ENCODE assay signal across 8 cellular contexts in the genomic region with DNA sequence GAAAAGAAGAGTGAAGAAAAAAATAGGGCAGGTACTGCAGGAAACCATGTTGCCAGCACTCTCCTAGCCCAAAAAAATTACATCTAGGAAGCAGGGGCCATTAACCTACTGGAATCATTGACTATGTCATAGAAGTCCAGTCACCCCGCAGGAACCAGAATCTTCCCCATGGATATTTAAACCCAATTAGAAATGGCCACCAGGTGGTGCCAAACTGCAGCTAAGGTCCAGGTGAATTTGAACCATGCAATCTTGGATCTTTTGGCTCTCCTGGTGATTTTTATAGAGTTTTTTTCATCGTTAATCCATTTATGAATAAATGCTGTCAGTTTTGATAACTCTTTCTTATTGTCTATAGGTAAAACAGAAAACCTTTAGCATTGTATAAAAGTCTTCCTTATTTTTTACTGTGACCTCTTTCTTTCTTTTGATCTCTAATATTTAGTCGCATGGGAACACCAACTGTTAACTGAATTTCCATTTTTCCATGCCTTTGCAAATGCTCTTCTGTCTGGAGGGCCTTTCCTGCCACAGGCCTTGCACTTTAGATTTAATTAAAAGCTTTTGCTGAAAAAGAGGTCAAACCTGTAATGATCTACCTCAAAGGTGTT.
DNase-seq lines count a peak whose midpoint lies in the region; ATAC-seq and TF ChIP-seq lines count a peak whose summit lies in the region.

No MANE protein-coding gene starts in this region.

- no peaks in the 10 kb centered on the region for H3K27me3 ChIP-seq in SK-N-SH (ENCODE audit: insufficient read depth)

- no peaks in the 10 kb centered on the region for H3K9me3 ChIP-seq in SK-N-SH

- no peak overlapping the region; a peak in 1 of 4 replicates for H3K4me3 ChIP-seq in SK-N-SH (ENCODE audit: low read depth in 2 of 2, low read length in 1 of 2)

- H3K9me2 ChIP-seq in SK-N-SH, result no peaks in the 10 kb centered on the region

- DNase-seq in activated CD4-positive, alpha-beta T cell treated with anti-CD3 and anti-CD28 coated beads for 48 hours, result peak; percentile 23
- DNase-seq in activated CD4-positive, alpha-beta T cell treated with anti-CD3 and anti-CD28 coated beads, Interleukin-2, amount 50 U/mL, for 4 hours, result no peak
- DNase-seq in SK-N-SH (peak; percentile 35), germinal center (ENCODE audit: low spot score) (peak; percentile 5)
- peak; percentile 26 for DNase-seq in stimulated activated CD8-positive, alpha-beta memory T cell treated with anti-CD3 and anti-CD28 coated beads, Interleukin-4, amount 100 ng/mL, for 48 hours

- H3K79me2 ChIP-seq in SK-N-SH (ENCODE audit: insufficient read depth), result no peaks in the 10 kb centered on the region

- 12% methylated on average over 3 of the region's 3 CpGs for WGBS in SK-N-SH (ENCODE audit: low lambda C conversion rate)

- POLR2A ChIA-PET in SK-N-SH (lab: Yijun Ruan, JAX), result no interaction called here

- no peak overlapping the region for H3K4me2 ChIP-seq in SK-N-SH

- ATAC-seq in HG03378 (IDR thresholded peaks at IDR 0.05; ENCODE audit: unreplicated experiment) (peak; percentile 64), HG02588 (IDR thresholded peaks at IDR 0.05; ENCODE audit: unreplicated experiment) (no peak), HG03135 (IDR thresholded peaks at IDR 0.05; ENCODE audit: unreplicated experiment) (no peak)

- TF ChIP-seq CTCF in SK-N-SH (IDR thresholded peaks at IDR 0.05), result peak; percentile 85

- H4K20me1 ChIP-seq in SK-N-SH (ENCODE audit: insufficient read depth), result no peaks in the 10 kb centered on the region

- TF ChIP-seq EP300 in SK-N-SH (IDR thresholded peaks at IDR 0.05; ENCODE audit: borderline replicate concordance in 1 of 2, low read depth in 1 of 2, low read length in 1 of 2), result no peak

- no peak overlapping the region for H2AFZ ChIP-seq in SK-N-SH (ENCODE audit: low read depth)

- CTCF ChIA-PET in SK-N-SH (lab: Yijun Ruan, JAX), result interaction anchor here (0.6 to 2.1 kb wide), 14 partner anchors 10 to 1234 kb away, joined by 3 to 14 read pairs (median 4); no protein-coding TSS in a partner anchor

- TF ChIP-seq RAD21 in SK-N-SH (IDR thresholded peaks at IDR 0.05; ENCODE audit: low read length), result peak; percentile 65

- H3K36me3 ChIP-seq in SK-N-SH (replicated peaks in 1 of 2; ENCODE audit: control insufficient read depth in 1 of 2, insufficient read depth in 2 of 2, low read length in 1 of 2), result no peaks in the 10 kb centered on the region

- no peak overlapping the region for H3K9ac ChIP-seq in SK-N-SH

- H3K4me1 ChIP-seq in SK-N-SH (ENCODE audit: control insufficient read depth in 1 of 2, insufficient read depth in 2 of 2, low read depth in 1 of 2, low read length in 1 of 2), result no peaks in the 10 kb centered on the region

- H3K27ac ChIP-seq in SK-N-SH (ENCODE audit: low read depth in 2 of 2, low read length in 1 of 2), result no peak overlapping the region

- no peaks in the 10 kb centered on the region for H3F3A ChIP-seq in SK-N-SH (replicated peaks; ENCODE audit: insufficient read depth)

TF ChIP-seq in SK-N-SH, 30 proteins besides CTCF, POLR2A, EP300 and RAD21:
- TF ChIP-seq SMC3 (IDR thresholded peaks at IDR 0.05; ENCODE audit: low read depth, low read length), result peak; percentile 66
- no peak for TF ChIP-seq REST (IDR thresholded peaks at IDR 0.05; ENCODE audit: low read depth, low read length)
- no peak for TF ChIP-seq GATA2 (CRISPR knock-in tag; IDR thresholded peaks at IDR 0.05)
TF ChIP-seq in SK-N-SH: peak in this region for 1.

Comparison
In these comparisons a context has a peak if more than half of its experiments do, and no peak if none do; other contexts are left out.
1. DNase-seq: peak in activated CD4-positive, alpha-beta T cell treated with anti-CD3 and anti-CD28 coated beads for 48 hours (single experiment), SK-N-SH (single experiment), germinal center (single experiment) and stimulated activated CD8-positive, alpha-beta memory T cell treated with anti-CD3 and anti-CD28 coated beads, Interleukin-4, amount 100 ng/mL, for 48 hours (single experiment); none in activated CD4-positive, alpha-beta T cell treated with anti-CD3 and anti-CD28 coated beads, Interleukin-2, amount 50 U/mL, for 4 hours (0 of 2).